In genomic region chr6:13383280-13384163, GRCh38 we compare ENCODE assay signal across 8 cellular contexts. TPM values are rescaled to one million over a fixed set of nuclear protein-coding genes. Genes with fewer than 3 reads are reported as not detected.
DNase-seq lines count a peak whose midpoint lies in the region; ATAC-seq and TF ChIP-seq lines count a peak whose summit lies in the region.

No MANE protein-coding gene starts in this region.

- peak; percentile 52 for TF ChIP-seq CTCF in GM12873 (IDR thresholded peaks at IDR 0.05; ENCODE audit: insufficient read depth, low read depth, low read length, missing control alignments)

- ATAC-seq in GM21381 (IDR thresholded peaks at IDR 0.05; ENCODE audit: unreplicated experiment) (peak; percentile 91), HG03571 (IDR thresholded peaks at IDR 0.05; ENCODE audit: unreplicated experiment) (peak; percentile 94)

- DNase-seq in amniotic epithelial cell (ENCODE audit: low read depth) (peak; percentile 64), lung microvascular endothelial cell (ENCODE audit: low read depth in 2 of 2) (peak; percentile 59 to 81), HuH-7 (ENCODE audit: low spot score) (no peak), anterior cingulate cortex (lab: John Stamatoyannopoulos, UW) (no peak)
- DNase-seq in stimulated activated CD4-positive, alpha-beta T cell treated with anti-CD3 and anti-CD28 coated beads, Interleukin-2, amount 100 ng/mL, for 24 hours, result no peak

RNA-seq across cellular contexts. Expression of gene TBC1D7, which starts 55.2 kb away (rescaled TPM):
- total RNA-seq in lung microvascular endothelial cell, result 12.5 and 14.6 TPM in 2 replicates

Comparison
In these comparisons a context has a peak if more than half of its experiments do, and no peak if none do; other contexts are left out.
1. DNase-seq: peak in amniotic epithelial cell (single experiment) and lung microvascular endothelial cell (2 of 2); none in HuH-7 (single experiment), stimulated activated CD4-positive, alpha-beta T cell treated with anti-CD3 and anti-CD28 coated beads, Interleukin-2, amount 100 ng/mL, for 24 hours (0 of 2) and anterior cingulate cortex (0 of 58).